ENCODE assay signal across 18 cellular contexts in the genomic region with DNA sequence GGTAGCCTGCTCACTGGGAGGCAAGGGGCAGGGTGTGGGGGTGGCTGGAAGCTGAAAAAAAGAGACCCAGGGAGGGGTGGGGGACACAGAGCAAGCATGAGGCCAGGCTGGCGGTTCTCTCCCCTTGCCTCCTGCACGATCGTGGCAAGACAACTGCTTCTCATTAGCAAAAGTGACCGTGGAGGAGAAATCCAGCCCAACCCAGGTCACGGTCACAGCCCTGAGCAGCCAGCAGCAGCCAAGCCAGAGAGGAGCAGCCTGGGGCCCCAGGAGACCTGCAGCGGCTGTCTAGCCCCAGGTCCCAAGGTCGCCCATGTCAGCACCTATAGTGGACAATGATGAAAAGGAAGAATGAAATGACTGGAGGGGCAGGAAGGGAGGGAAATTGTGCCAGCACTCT.
A peak's percentile ranks its signal among the peaks of the same experiment; 100 is the strongest.
DNase-seq lines count a peak whose midpoint lies in the region; ATAC-seq, FAIRE-seq and TF ChIP-seq lines count a peak whose summit lies in the region.
"Had no signal": no experiment of that assay in that cellular context is flagged by ENCODE, and none has a peak within 500 bp of the region (broad histone marks: within the 10 kb centered on the region; RNA-seq: fewer than 3 reads in every experiment).

No MANE protein-coding gene starts in this region.

- no peaks in the 10 kb centered on the region for H3K36me3 Mint-ChIP-seq in activated naive CD4-positive, alpha-beta T cell treated with anti-CD3 and anti-CD28 coated beads for 36 hours (ENCODE audit: low read depth)
- H3K36me3 Mint-ChIP-seq: CD8-positive, alpha-beta memory T cell had no signal

- BruUV-seq in GM12878 (replicated peaks; lab: Mats Ljungman, UMichigan) = no TSS peak

- no peak overlapping the region for H3K4me3 Mint-ChIP-seq in activated naive CD4-positive, alpha-beta T cell treated with anti-CD3 and anti-CD28 coated beads for 36 hours
- H3K4me3 Mint-ChIP-seq: CD8-positive, alpha-beta memory T cell; H9 had no signal

- H3K4me1 ChIP-seq in SK-N-SH (ENCODE audit: control insufficient read depth in 1 of 2, insufficient read depth in 2 of 2, low read depth in 1 of 2, low read length in 1 of 2) (peaks cover 0 to 28% of the 10 kb centered on the region in 2 experiments; a peak in 1 of 4 replicates), GM12878 (ENCODE audit: control insufficient read depth, insufficient read depth, low read length) (peaks cover 45% of the 10 kb centered on the region), gastrocnemius medialis (peaks cover 55 to 57% of the 10 kb centered on the region in 2 donors), breast epithelium (peaks cover 0 to 15% of the 10 kb centered on the region in 2 donors)
- H3K4me1 ChIP-seq: Caco-2 had no signal

- H2AFZ ChIP-seq in SK-N-SH (ENCODE audit: low read depth) (no peak overlapping the region), GM12878 (ENCODE audit: control insufficient read depth, low read depth, low read length) (no peak overlapping the region)
- H2AFZ ChIP-seq: GM23248 had no signal

- H3K79me2 ChIP-seq in SK-N-SH (ENCODE audit: insufficient read depth) = no peaks in the 10 kb centered on the region
- no peaks in the 10 kb centered on the region; the same call in none of the 2 replicates for H3K79me2 ChIP-seq in GM12878 (ENCODE audit: control insufficient read depth, insufficient read depth, low read length)

- H3K36me3 ChIP-seq in SK-N-SH (replicated peaks in 1 of 2; ENCODE audit: control insufficient read depth in 1 of 2, insufficient read depth in 2 of 2, low read length in 1 of 2) (no peaks in the 10 kb centered on the region), GM12878 (ENCODE audit: control insufficient read depth in 2 of 2, insufficient read depth in 2 of 2, low read length in 1 of 2) (no peaks in the 10 kb centered on the region), gastrocnemius medialis (no peaks in the 10 kb centered on the region), breast epithelium (no peaks in the 10 kb centered on the region)
- H3K36me3 ChIP-seq: BLaER1 had no signal

- no peak for TF ChIP-seq EP300 in SK-N-SH (IDR thresholded peaks at IDR 0.05; ENCODE audit: borderline replicate concordance in 1 of 2, low read depth in 1 of 2, low read length in 1 of 2)
- no peak for TF ChIP-seq EP300 in GM12878 (IDR thresholded peaks at IDR 0.05; ENCODE audit: borderline replicate concordance in 1 of 2, control insufficient read depth in 1 of 2, low read depth in 2 of 2, low read length in 2 of 2)

- 73% methylated on average over 6 of the region's 7 CpGs for WGBS in SK-N-SH (ENCODE audit: low lambda C conversion rate)
- 63% methylated on average over 7 of the region's 7 CpGs for WGBS in GM12878 (ENCODE audit: insufficient coverage, insufficient replicate concordance, low lambda C conversion rate, missing lambda C conversion rate)

- intact Hi-C loops in GM12878 (cut with micrococcal nuclease; ENCODE audit: unreplicated experiment) = no loop called here
- intact Hi-C loops in sciatic nerve (cut with DNase I) = no loop called here
- intact Hi-C loops in gastrocnemius medialis (cut with DNase I; ENCODE audit: low total_unique reads) = loop anchor here (5.0 kb wide), 1 partner anchor 167 kb away; no protein-coding TSS in a partner anchor
- intact Hi-C loops in breast epithelium (cut with DNase I; ENCODE audit: low total_unique reads) = no loop called here
- intact Hi-C loops in activated naive CD4-positive, alpha-beta T cell treated with anti-CD3 and anti-CD28 coated beads for 36 hours (cut with micrococcal nuclease) = no loop called here

- H3K27me3 Mint-ChIP-seq in activated naive CD4-positive, alpha-beta T cell treated with anti-CD3 and anti-CD28 coated beads for 36 hours (ENCODE audit: low read depth) = peaks cover 12% of the 10 kb centered on the region

- H3K4me1 Mint-ChIP-seq in activated naive CD4-positive, alpha-beta T cell treated with anti-CD3 and anti-CD28 coated beads for 36 hours (ENCODE audit: low read depth) = no peaks in the 10 kb centered on the region
- H3K4me1 Mint-ChIP-seq: CD8-positive, alpha-beta memory T cell had no signal

- POLR2A ChIA-PET in SK-N-SH (lab: Yijun Ruan, JAX) = no interaction called here
- POLR2A ChIA-PET in GM12878 (lab: Charles Lee) = interaction anchor here (1.6 kb wide), 1 partner anchor 10 kb away, joined by 3 read pairs; no protein-coding TSS in a partner anchor

- H3K4me3 ChIP-seq in SK-N-SH (ENCODE audit: low read depth in 2 of 2, low read length in 1 of 2) (no peak overlapping the region), GM12878 (no peak overlapping the region), gastrocnemius medialis (no peak overlapping the region), breast epithelium (no peak overlapping the region)
- H3K4me3 ChIP-seq: BLaER1, GM23248 had no signal

- DNase-seq in SK-N-SH (peak; percentile 35), AG20443 (ENCODE audit: low spot score) (peak; percentile 9), GM12878 (ENCODE audit: low read depth, low spot score) (no peak), sciatic nerve (ENCODE audit: low spot score) (no peak), gastrocnemius medialis (no peak), breast epithelium (ENCODE audit: low spot score in 2 of 2) (no peak)
- DNase-seq in activated naive CD4-positive, alpha-beta T cell treated with anti-CD3 and anti-CD28 coated beads for 36 hours = no peak
- DNase-seq: AML-193; Caco-2; CD8-positive, alpha-beta memory T cell; GF-D8; GM23248; H9; IMR-90 had no signal

- TF ChIP-seq CTCF in SK-N-SH (IDR thresholded peaks at IDR 0.05) (no peak), GM12878 (IDR thresholded peaks at IDR 0.05 in 2 of 3, conservative IDR thresholded peaks at IDR 0.05 in 1 of 3; ENCODE audit: control insufficient read depth in 2 of 3, extremely low read depth in 1 of 3, insufficient read depth in 1 of 3, low read depth in 3 of 3, low read length in 3 of 3) (no peak), gastrocnemius medialis (IDR thresholded peaks at IDR 0.05 in 4 of 5, conservative IDR thresholded peaks at IDR 0.05 in 1 of 5) (no peak), breast epithelium (IDR thresholded peaks at IDR 0.05) (no peak)

- H3F3A ChIP-seq in SK-N-SH (replicated peaks; ENCODE audit: insufficient read depth) = no peaks in the 10 kb centered on the region

- H3K27ac Mint-ChIP-seq in activated naive CD4-positive, alpha-beta T cell treated with anti-CD3 and anti-CD28 coated beads for 36 hours = no peak overlapping the region
- H3K27ac Mint-ChIP-seq: H9 had no signal

- no peaks in the 10 kb centered on the region for H4K20me1 ChIP-seq in SK-N-SH (ENCODE audit: insufficient read depth)
- no peaks in the 10 kb centered on the region; the same call in 1 of the 2 replicates for H4K20me1 ChIP-seq in GM12878 (ENCODE audit: control insufficient read depth, insufficient read depth)
- H4K20me1 ChIP-seq: BLaER1 had no signal

- no peaks in the 10 kb centered on the region for H3K9me3 Mint-ChIP-seq in activated naive CD4-positive, alpha-beta T cell treated with anti-CD3 and anti-CD28 coated beads for 36 hours
- H3K9me3 Mint-ChIP-seq: CD8-positive, alpha-beta memory T cell; H9 had no signal

- H3K27me3 ChIP-seq in SK-N-SH (ENCODE audit: insufficient read depth) (no peaks in the 10 kb centered on the region), GM12878 (replicated peaks in 1 of 2; ENCODE audit: control insufficient read depth in 2 of 2, insufficient read depth in 2 of 2, low read length in 1 of 2) (no peaks in the 10 kb centered on the region), gastrocnemius medialis (no peaks in the 10 kb centered on the region), breast epithelium (no peaks in the 10 kb centered on the region)
- H3K27me3 ChIP-seq: BLaER1 had no signal

- H3K9ac ChIP-seq in SK-N-SH (no peak overlapping the region), GM12878 (ENCODE audit: control insufficient read depth, insufficient read depth, low read length) (no peak overlapping the region)
- H3K9ac ChIP-seq: BLaER1, GM23248 had no signal

- ATAC-seq in SK-N-SH treated with all-trans-retinoic acid at 6 μM for 48 hours (no peak; the same call in 2 of the 3 replicates), GM12878 (no peak), sciatic nerve (peak; percentile 70), gastrocnemius medialis (no peak)

- RAD21 ChIA-PET in GM12878 (lab: Charles Lee; ENCODE audit: unreplicated experiment) = no interaction called here

- TF ChIP-seq RAD21 in SK-N-SH (IDR thresholded peaks at IDR 0.05; ENCODE audit: low read length) (no peak), GM12878 (IDR thresholded peaks at IDR 0.05; ENCODE audit: insufficient read depth, low read depth, low read length) (no peak)

- H3K4me2 ChIP-seq in SK-N-SH (no peak overlapping the region), GM12878 (ENCODE audit: control insufficient read depth, insufficient read depth) (no peak overlapping the region)
- H3K4me2 ChIP-seq: BLaER1 had no signal

- H3K9me3 ChIP-seq in SK-N-SH = no peaks in the 10 kb centered on the region
- H3K9me3 ChIP-seq in GM12878 (replicated peaks; ENCODE audit: control insufficient read depth, insufficient read depth, low read length) = no peaks in the 10 kb centered on the region
- H3K9me3 ChIP-seq in gastrocnemius medialis = no peaks in the 10 kb centered on the region
- H3K9me3 ChIP-seq in breast epithelium = no peaks in the 10 kb centered on the region
- H3K9me3 ChIP-seq: BLaER1, Caco-2 had no signal

- SMC1A ChIA-PET in GM12878 (lab: Charles Lee; ENCODE audit: uncharacterized antibody, unreplicated experiment) = interaction anchor here (3.4 kb wide), 1 partner anchor 15 kb away, joined by 25 read pairs; no protein-coding TSS in a partner anchor

- in situ Hi-C loops in GM12878 (cut with MboI) = no loop called here
- in situ Hi-C loops in gastrocnemius medialis (cut with MboI; ENCODE audit: low sequenced_read_pairs in 4 of 4) = loop anchor here in 1 of 4 donors (25.0 kb wide), 1 partner anchor 92 kb away; no protein-coding TSS in a partner anchor

- CTCF ChIA-PET in SK-N-SH (lab: Yijun Ruan, JAX) = interaction anchor here (2.6 to 4.6 kb wide), 2 partner anchors 15 to 166 kb away, joined by 17 to 26 read pairs; no protein-coding TSS in a partner anchor
- CTCF ChIA-PET in GM12878 (lab: Yijun Ruan, JAX) = interaction anchor here (1.5 to 5.5 kb wide), 4 partner anchors 12 to 110 kb away, joined by 4 to 74 read pairs (median 5); no protein-coding TSS in a partner anchor
- CTCF ChIA-PET in activated naive CD4-positive, alpha-beta T cell treated with anti-CD3 and anti-CD28 coated beads for 36 hours (lab: Charles Lee) = no interaction called here

- H3K9me2 ChIP-seq in SK-N-SH = no peaks in the 10 kb centered on the region

- TF ChIP-seq POLR2A in GM12878 (IDR thresholded peaks at IDR 0.05; ENCODE audit: low read depth, low read length) (no peak), gastrocnemius medialis (IDR thresholded peaks at IDR 0.05) (no peak), breast epithelium (IDR thresholded peaks at IDR 0.05) (no peak)

- H3K27ac ChIP-seq in SK-N-SH (ENCODE audit: low read depth in 2 of 2, low read length in 1 of 2) = no peak overlapping the region
- H3K27ac ChIP-seq in GM12878 (ENCODE audit: control insufficient read depth, insufficient read depth) = no peak overlapping the region
- H3K27ac ChIP-seq in gastrocnemius medialis = peak overlapping the region in 1 of 4 donors; percentile 22
- H3K27ac ChIP-seq in breast epithelium = peak overlapping the region in 1 of 2 donors; percentile 70
- H3K27ac ChIP-seq: 22Rv1, BLaER1, GM23248 had no signal

- no peak for FAIRE-seq in GM12878 (lab: Jason Lieb, UNC)
- FAIRE-seq: GM19239 had no signal

TF ChIP-seq in SK-N-SH, 30 proteins besides CTCF, POLR2A, EP300 and RAD21 (continues in another document):
- no peak for TF ChIP-seq ELF1 (IDR thresholded peaks at IDR 0.05)

Comparison
In these comparisons a context has a peak if more than half of its experiments do, and no peak if none do; other contexts are left out.
1. DNase-seq: peak in SK-N-SH (single experiment) and AG20443 (single experiment); none in GM12878 (single experiment), sciatic nerve (single experiment), gastrocnemius medialis (0 of 2), breast epithelium (0 of 2) and activated naive CD4-positive, alpha-beta T cell treated with anti-CD3 and anti-CD28 coated beads for 36 hours (single experiment).